Comparison of ENCODE assay signal across 27 cellular contexts in the genomic region with DNA sequence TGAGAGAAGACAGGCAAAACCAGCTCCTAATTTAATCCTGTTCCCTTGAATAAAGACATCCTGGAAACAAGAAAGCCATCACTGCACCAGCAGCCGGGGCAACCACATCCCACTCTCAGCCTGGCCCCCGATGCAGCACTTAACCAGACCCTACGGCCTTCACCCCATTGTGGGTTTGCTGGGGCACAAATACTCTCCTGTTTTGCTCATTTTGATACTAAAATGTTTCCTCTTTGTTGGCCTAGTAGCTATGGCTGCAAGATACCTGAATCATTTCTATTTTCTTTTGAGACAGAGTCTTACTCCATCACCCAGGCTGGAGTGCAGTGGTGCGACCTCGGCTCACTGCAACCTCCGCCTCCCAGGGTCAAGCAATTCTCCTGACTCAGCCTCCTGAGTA. TPM values are rescaled to one million over a fixed set of nuclear protein-coding genes. Genes with fewer than 3 reads are reported as not detected.
DNase-seq lines count a peak whose midpoint lies in the region; ATAC-seq and TF ChIP-seq lines count a peak whose summit lies in the region.
"Had no signal": no experiment of that assay in that cellular context is flagged by ENCODE, and none has a peak within 500 bp of the region (broad histone marks: within the 10 kb centered on the region; RNA-seq: fewer than 3 reads in every experiment).

No MANE protein-coding gene starts in this region.

- H3K27ac ChIP-seq in H9 (ENCODE audit: insufficient read length, low read depth, low read length): no peak overlapping the region
- H3K27ac ChIP-seq: ovary, PC-9, skin epidermis, thyroid gland, WERI-Rb-1 had no signal

- no peak overlapping the region for H3K4me2 ChIP-seq in H9 (ENCODE audit: insufficient read depth, insufficient read length, low read length)
- H3K4me2 ChIP-seq: PC-9 had no signal

- H2BK20ac ChIP-seq in H9 (ENCODE audit: low read depth, low read length, poor library complexity, severe bottlenecking): no peak overlapping the region

- no peak overlapping the region for H2BK15ac ChIP-seq in H9 (ENCODE audit: low read depth, low read length)

- no peak overlapping the region for H2BK5ac ChIP-seq in H9 (ENCODE audit: insufficient read length, low read length)

- H3K4me1 Mint-ChIP-seq in H9: peaks cover 1 to 2% of the 10 kb centered on the region in 2 experiments
- H3K4me1 Mint-ChIP-seq in activated naive CD8-positive, alpha-beta T cell treated with anti-CD3 and anti-CD28 coated beads for 36 hours: peaks cover 39% of the 10 kb centered on the region
- peaks cover 6 to 8% of the 10 kb centered on the region in 2 donors for H3K4me1 Mint-ChIP-seq in stimulated activated naive B cell treated with anti-CD40 and anti-IgM and Interleukin-4, amounts not matched to agents 10 μg/mL and 1 μg/mL and 100 μg/mL, for 72 hours

- H4K91ac ChIP-seq in H9 (ENCODE audit: insufficient read length, low read depth, low read length): no peak overlapping the region

- H3K9ac ChIP-seq in H9 (ENCODE audit: extremely low read depth, insufficient read length, low read length): no peak overlapping the region

- ATAC-seq in stimulated activated naive B cell treated with anti-CD40 and anti-IgM and Interleukin-4, amounts not matched to agents 10 μg/mL and 1 μg/mL and 100 μg/mL, for 72 hours (replicated peaks): peak; percentile 45 to 64
- no peak for ATAC-seq in GM19035 (IDR thresholded peaks at IDR 0.05; ENCODE audit: unreplicated experiment)

- no peaks in the 10 kb centered on the region for H3K27me3 Mint-ChIP-seq in H9 (ENCODE audit: low read depth)
- no peaks in the 10 kb centered on the region for H3K27me3 Mint-ChIP-seq in activated naive CD8-positive, alpha-beta T cell treated with anti-CD3 and anti-CD28 coated beads for 36 hours
- no peaks in the 10 kb centered on the region for H3K27me3 Mint-ChIP-seq in stimulated activated naive B cell treated with anti-CD40 and anti-IgM and Interleukin-4, amounts not matched to agents 10 μg/mL and 1 μg/mL and 100 μg/mL, for 72 hours
- H3K27me3 Mint-ChIP-seq: IgD-negative memory B cell, memory B cell had no signal

- TF ChIP-seq CTCF in H9 (conservative IDR thresholded peaks at IDR 0.05): no peak

- H2BK12ac ChIP-seq in H9 (ENCODE audit: insufficient read length, low read depth, low read length): no peak overlapping the region

- H2AFZ ChIP-seq in H9 (ENCODE audit: low read length): no peak overlapping the region
- H2AFZ ChIP-seq: PC-9 had no signal

- peak; percentile 58 for DNase-seq in activated CD8-positive, alpha-beta memory T cell treated with anti-CD3 and anti-CD28 coated beads, Interleukin-2, amount 50 U/mL, for 48 hours
- DNase-seq in activated CD8-positive, alpha-beta memory T cell treated with anti-CD3 and anti-CD28 coated beads for 24 hours: no peak
- DNase-seq in H9 (no peak), SHP77 (lab: John Stamatoyannopoulos, UW) (no peak), DMS53 (lab: John Stamatoyannopoulos, UW) (no peak)
- DNase-seq in activated naive CD8-positive, alpha-beta T cell treated with anti-CD3 and anti-CD28 coated beads for 36 hours: peak; percentile 39
- no peak for DNase-seq in stimulated activated naive B cell treated with anti-CD40 and anti-IgM and Interleukin-4, amounts not matched to agents 10 μg/mL and 1 μg/mL and 100 μg/mL, for 72 hours
- DNase-seq: activated gamma-delta T cell; amygdala; HCEC 1CT; hippocampal formation; immature natural killer cell; NCI-H1105 treated with DMSO at 0.1 percent for 48 hours; NCI-H1930; NCI-H524 treated with DMSO at 0.1 percent for 48 hours; NK-92 treated with Interleukin-12 subunit alpha and Interleukin-12 subunit beta, amount 100 ng/mL, for 24 hours; ovary; PC-9; retina; Right ventricle myocardium superior; T-helper 9 cell; thyroid gland; WERI-Rb-1 had no signal

- no peak overlapping the region for H3K4ac ChIP-seq in H9 (ENCODE audit: low read depth, low read length)

- no peaks in the 10 kb centered on the region for H3K23me2 ChIP-seq in H9 (ENCODE audit: insufficient read length, low read depth, low read length, poor library complexity, severe bottlenecking)

- no peaks in the 10 kb centered on the region; the same call in 1 of the 2 replicates for H3K4me1 ChIP-seq in H9 (ENCODE audit: insufficient read depth, low read length)
- H3K4me1 ChIP-seq: thyroid gland had no signal

- no peaks in the 10 kb centered on the region for H4K20me1 ChIP-seq in H9 (ENCODE audit: control insufficient read depth, insufficient read depth, insufficient read length)

- WGBS in H9 (ENCODE audit: extremely low coverage, insufficient read length, low lambda C conversion rate): no CpG with 5 or more reads among the region's 6 CpGs

- no peaks in the 10 kb centered on the region for H3K27me3 ChIP-seq in H9 (ENCODE audit: insufficient read depth, low read length)
- H3K27me3 ChIP-seq: ovary, thyroid gland had no signal

- no peaks in the 10 kb centered on the region for H3K79me2 ChIP-seq in H9 (ENCODE audit: insufficient read depth, low read length)

- H3T11ph ChIP-seq in H9 (ENCODE audit: low read length): no peak overlapping the region

- no peak overlapping the region for H3K18ac ChIP-seq in H9 (ENCODE audit: insufficient read length, low read depth, low read length)

- H3K9me3 Mint-ChIP-seq in H9: no peaks in the 10 kb centered on the region
- H3K9me3 Mint-ChIP-seq in activated naive CD8-positive, alpha-beta T cell treated with anti-CD3 and anti-CD28 coated beads for 36 hours: no peaks in the 10 kb centered on the region
- no peaks in the 10 kb centered on the region for H3K9me3 Mint-ChIP-seq in stimulated activated naive B cell treated with anti-CD40 and anti-IgM and Interleukin-4, amounts not matched to agents 10 μg/mL and 1 μg/mL and 100 μg/mL, for 72 hours
- H3K9me3 Mint-ChIP-seq: IgD-negative memory B cell, immature natural killer cell, memory B cell had no signal

- H3K4me3 Mint-ChIP-seq in H9: no peak overlapping the region
- no peak overlapping the region for H3K4me3 Mint-ChIP-seq in activated naive CD8-positive, alpha-beta T cell treated with anti-CD3 and anti-CD28 coated beads for 36 hours
- no peak overlapping the region for H3K4me3 Mint-ChIP-seq in stimulated activated naive B cell treated with anti-CD40 and anti-IgM and Interleukin-4, amounts not matched to agents 10 μg/mL and 1 μg/mL and 100 μg/mL, for 72 hours
- H3K4me3 Mint-ChIP-seq: immature natural killer cell, memory B cell had no signal

- H3K14ac ChIP-seq in H9 (ENCODE audit: insufficient read depth, low read length): no peak overlapping the region

- no peaks in the 10 kb centered on the region for H3K9me3 ChIP-seq in H9 (ENCODE audit: control insufficient read depth, low read depth, low read length)
- H3K9me3 ChIP-seq: ovary, thyroid gland had no signal

- H2AK5ac ChIP-seq in H9 (ENCODE audit: insufficient read length, low read length): no peak overlapping the region

- no peak overlapping the region for H4K8ac ChIP-seq in H9 (replicated peaks; ENCODE audit: insufficient read length, low read depth, low read length)

- no peaks in the 10 kb centered on the region for H3K79me1 ChIP-seq in H9 (ENCODE audit: insufficient read depth, low read depth, low read length, poor library complexity, severe bottlenecking)

- peak overlapping the region; percentile 16 to 70 (median 28); a peak in 3 of 7 replicates for H3K27ac Mint-ChIP-seq in H9
- H3K27ac Mint-ChIP-seq in activated naive CD8-positive, alpha-beta T cell treated with anti-CD3 and anti-CD28 coated beads for 36 hours: no peak overlapping the region
- H3K27ac Mint-ChIP-seq in stimulated activated naive B cell treated with anti-CD40 and anti-IgM and Interleukin-4, amounts not matched to agents 10 μg/mL and 1 μg/mL and 100 μg/mL, for 72 hours: peak overlapping the region; percentile 28
- H3K27ac Mint-ChIP-seq: IgD-negative memory B cell, immature natural killer cell, memory B cell had no signal

- no peak overlapping the region for H2BK120ac ChIP-seq in H9 (ENCODE audit: low read depth, low read length, poor library complexity, severe bottlenecking)

- peaks cover 42 to 65% (median 59%) of the 10 kb centered on the region in 3 experiments; a peak in 6 of 7 replicates for H3K36me3 Mint-ChIP-seq in H9 (ENCODE audit: insufficient read depth in 1 of 3, low read depth in 3 of 3)
- peaks cover 48% of the 10 kb centered on the region for H3K36me3 Mint-ChIP-seq in activated naive CD8-positive, alpha-beta T cell treated with anti-CD3 and anti-CD28 coated beads for 36 hours
- peaks cover 34 to 55% of the 10 kb centered on the region in 2 donors for H3K36me3 Mint-ChIP-seq in stimulated activated naive B cell treated with anti-CD40 and anti-IgM and Interleukin-4, amounts not matched to agents 10 μg/mL and 1 μg/mL and 100 μg/mL, for 72 hours

- H4K5ac ChIP-seq in H9 (ENCODE audit: insufficient read length, low read depth, low read length): no peak overlapping the region

- no peak overlapping the region for H3K56ac ChIP-seq in H9 (ENCODE audit: insufficient read length, low read depth, low read length)

- H3K23ac ChIP-seq in H9 (ENCODE audit: insufficient read length, low read depth, low read length): no peak overlapping the region

RNA-seq across cellular contexts. Expression of a gene that starts 28.4 kb away (rescaled TPM):
- 40.7 and 41.6 TPM in 2 replicates for total RNA-seq in H9 (2021)
- 10 to 100 TPM; 27.7 to 29.0 TPM for total RNA-seq in activated naive CD8-positive, alpha-beta T cell treated with anti-CD3 and anti-CD28 coated beads for 36 hours

RNA-seq across cellular contexts. Expression of a gene that starts 29.1 kb away (rescaled TPM):
- total RNA-seq in H9 (2021): 0.09 and 0.13 TPM in 2 replicates
- not detected for total RNA-seq in activated naive CD8-positive, alpha-beta T cell treated with anti-CD3 and anti-CD28 coated beads for 36 hours

RNA-seq across cellular contexts. Expression of a gene that starts 45.1 kb away (rescaled TPM):
- 6.1 TPM in 2 replicates for total RNA-seq in H9 (2021)
- 10 to 100 TPM; 16.2 to 16.4 TPM for total RNA-seq in activated naive CD8-positive, alpha-beta T cell treated with anti-CD3 and anti-CD28 coated beads for 36 hours

Comparison
In these comparisons a context has a peak if more than half of its experiments do, and no peak if none do; other contexts are left out.
1. DNase-seq: peak in activated CD8-positive, alpha-beta memory T cell treated with anti-CD3 and anti-CD28 coated beads, Interleukin-2, amount 50 U/mL, for 48 hours (single experiment) and activated naive CD8-positive, alpha-beta T cell treated with anti-CD3 and anti-CD28 coated beads for 36 hours (single experiment); none in activated CD8-positive, alpha-beta memory T cell treated with anti-CD3 and anti-CD28 coated beads for 24 hours (single experiment), H9 (single experiment), stimulated activated naive B cell treated with anti-CD40 and anti-IgM and Interleukin-4, amounts not matched to agents 10 μg/mL and 1 μg/mL and 100 μg/mL, for 72 hours (single experiment), SHP77 (0 of 2) and DMS53 (single experiment).